Comparison of ENCODE assay signal across 8 cellular contexts in the genomic region with DNA sequence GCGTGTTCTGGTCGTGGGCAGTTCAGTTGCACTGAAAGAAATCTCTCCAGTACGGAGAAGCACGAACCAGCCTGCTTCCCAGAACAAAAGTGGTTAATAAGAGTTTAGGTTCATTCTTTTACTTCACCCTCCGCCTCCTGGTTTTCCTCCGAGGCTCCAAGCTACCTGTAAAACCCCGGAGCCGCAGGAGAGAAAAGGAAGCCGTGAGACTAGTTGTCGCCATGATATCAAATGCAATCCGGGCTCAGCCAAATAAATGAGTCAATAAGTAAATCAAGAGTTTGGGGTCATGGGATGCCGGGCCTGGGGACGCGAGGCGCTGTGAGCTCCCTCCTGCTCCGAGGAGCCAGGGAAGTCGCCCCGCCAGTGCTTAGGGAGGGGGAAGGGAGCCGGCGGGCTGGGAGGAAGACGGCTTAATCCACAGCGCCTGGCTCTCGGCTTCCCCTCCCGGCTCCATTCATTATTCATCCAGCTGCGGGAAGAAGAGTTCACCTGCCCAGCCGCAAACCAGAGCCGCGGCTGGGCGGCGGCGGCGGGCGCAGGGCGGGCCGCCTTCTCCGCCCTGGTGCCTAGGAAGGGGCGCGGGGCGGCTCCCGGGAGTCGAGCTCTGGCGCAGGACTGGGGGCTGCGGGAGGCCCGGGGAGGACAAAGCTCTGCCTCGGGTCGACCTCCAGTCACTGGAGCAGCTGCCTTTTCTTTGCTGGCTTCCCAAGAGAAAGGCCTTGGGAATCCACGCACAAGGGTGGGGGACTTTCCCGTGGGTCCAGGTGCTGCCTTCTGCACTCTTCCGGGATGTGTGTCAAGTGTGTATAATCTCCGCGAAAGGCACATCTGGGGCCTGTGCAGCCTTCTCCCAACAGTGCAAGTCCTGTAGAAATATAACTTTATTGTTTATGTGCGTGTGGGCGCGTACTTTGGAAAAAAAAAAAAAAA. TPM values are rescaled to one million over a fixed set of nuclear protein-coding genes. Genes with fewer than 3 reads are reported as not detected.
DNase-seq lines count a peak whose midpoint lies in the region; ATAC-seq, FAIRE-seq and TF ChIP-seq lines count a peak whose summit lies in the region.

No MANE protein-coding gene starts in this region.

- no peak for ATAC-seq in stimulated activated memory B cell treated with anti-CD40 and anti-IgM and Interleukin-4, amounts not matched to agents 10 μg/mL and 1 μg/mL and 100 μg/mL, for 72 hours

- TF ChIP-seq POLR2A in GM12891 (IDR thresholded peaks at IDR 0.05; ENCODE audit: low read depth, low read length) = no peak

- no peaks in the 10 kb centered on the region for H3K9me3 Mint-ChIP-seq in stimulated activated memory B cell treated with anti-CD40 and anti-IgM and Interleukin-4, amounts not matched to agents 10 μg/mL and 1 μg/mL and 100 μg/mL, for 72 hours

- H3K27ac Mint-ChIP-seq in stimulated activated memory B cell treated with anti-CD40 and anti-IgM and Interleukin-4, amounts not matched to agents 10 μg/mL and 1 μg/mL and 100 μg/mL, for 72 hours = no peak overlapping the region

- FAIRE-seq in GM12891 (lab: Jason Lieb, UNC) = peak; percentile 26

- no peaks in the 10 kb centered on the region for H3K36me3 Mint-ChIP-seq in stimulated activated memory B cell treated with anti-CD40 and anti-IgM and Interleukin-4, amounts not matched to agents 10 μg/mL and 1 μg/mL and 100 μg/mL, for 72 hours

- DNase-seq in ACHN (peak; percentile 35), GM12891 (ENCODE audit: insufficient read length, low spot score) (no peak), OCI-M1 (lab: John Stamatoyannopoulos, UW) (peak; percentile 46), cerebellum (ENCODE audit: low spot score) (peak; percentile 20), kidney glomerular epithelial cell (lab: John Stamatoyannopoulos, UW) (peak; percentile 52), middle frontal gyrus (ENCODE audit: extremely low spot score, low spot score) (no peak)
- DNase-seq in stimulated activated CD4-positive, alpha-beta T cell treated with anti-CD3 and anti-CD28 coated beads, Interleukin-1b, Interleukin-23, amount 100 ng/mL, for 48 hours = no peak

- H3K4me3 Mint-ChIP-seq in stimulated activated memory B cell treated with anti-CD40 and anti-IgM and Interleukin-4, amounts not matched to agents 10 μg/mL and 1 μg/mL and 100 μg/mL, for 72 hours = peak overlapping the region; percentile 97

- H3K4me1 Mint-ChIP-seq in stimulated activated memory B cell treated with anti-CD40 and anti-IgM and Interleukin-4, amounts not matched to agents 10 μg/mL and 1 μg/mL and 100 μg/mL, for 72 hours = peaks cover 35% of the 10 kb centered on the region

- peaks cover 40% of the 10 kb centered on the region for H3K27me3 Mint-ChIP-seq in stimulated activated memory B cell treated with anti-CD40 and anti-IgM and Interleukin-4, amounts not matched to agents 10 μg/mL and 1 μg/mL and 100 μg/mL, for 72 hours

- in situ Hi-C loops in ACHN (cut with HindIII; ENCODE audit: low pct_ligation_motif_present, low pct_unique_long_range_greater_than_20kb, low sequenced_read_pairs) = no loop called here

TF ChIP-seq in GM12891, 5 proteins besides CTCF, POLR2A, EP300 and RAD21:
- no peak for TF ChIP-seq POLR2AphosphoS5 (IDR thresholded peaks at IDR 0.05; ENCODE audit: low read depth, low read length)
- TF ChIP-seq SPI1 (IDR thresholded peaks at IDR 0.05; ENCODE audit: low read depth, low read length) = no peak

RNA-seq across cellular contexts. Expression of a gene that starts 1.7 kb away (rescaled TPM):
- 0.01 TPM for polyA plus RNA-seq in GM12891 (2012; ENCODE audit: low read depth, missing spikeins)
- total RNA-seq in cerebellum = 28.4 TPM

Comparison
In these comparisons a context has a peak if more than half of its experiments do, and no peak if none do; other contexts are left out.
1. DNase-seq: peak in ACHN (single experiment), OCI-M1 (single experiment), cerebellum (single experiment) and kidney glomerular epithelial cell (single experiment); none in GM12891 (single experiment), middle frontal gyrus (single experiment) and stimulated activated CD4-positive, alpha-beta T cell treated with anti-CD3 and anti-CD28 coated beads, Interleukin-1b, Interleukin-23, amount 100 ng/mL, for 48 hours (single experiment).